ENCODE assay signal across 9 cellular contexts in genomic region chr1:23103001-23103879, GRCh38.
DNase-seq lines count a peak whose midpoint lies in the region; TF ChIP-seq lines count a peak whose summit lies in the region.
"Had no signal": no experiment of that assay in that cellular context is flagged by ENCODE, and none has a peak within 500 bp of the region (broad histone marks: within the 10 kb centered on the region; RNA-seq: fewer than 3 reads in every experiment).

No MANE protein-coding gene starts in this region.

- H4K20me1 ChIP-seq in H9 (ENCODE audit: control insufficient read depth, insufficient read depth, insufficient read length) (no peaks in the 10 kb centered on the region), smooth muscle cell (ENCODE audit: low read depth) (peaks cover 96% of the 10 kb centered on the region)

- H3K79me2 ChIP-seq in H9 (ENCODE audit: insufficient read depth, low read length) (no peaks in the 10 kb centered on the region), smooth muscle cell (ENCODE audit: low read depth) (peaks cover 29% of the 10 kb centered on the region)

- H3K4me1 ChIP-seq in H9 (ENCODE audit: insufficient read depth, low read length): peaks cover 10% of the 10 kb centered on the region; the same call in 1 of the 2 replicates
- peaks cover 11% of the 10 kb centered on the region for H3K4me1 ChIP-seq in endodermal cell (ENCODE audit: control insufficient read depth, insufficient read depth, low read length)
- H3K4me1 ChIP-seq in smooth muscle cell (ENCODE audit: low read depth): peaks cover 43% of the 10 kb centered on the region

- H3K4me3 Mint-ChIP-seq in H9: no peak overlapping the region
- no peak overlapping the region for H3K4me3 Mint-ChIP-seq in endodermal cell

- H2BK15ac ChIP-seq in H9 (ENCODE audit: low read depth, low read length): no peak overlapping the region

- H3K27me3 ChIP-seq in H9 (ENCODE audit: insufficient read depth, low read length) (no peaks in the 10 kb centered on the region), endodermal cell (ENCODE audit: control insufficient read depth, insufficient read depth, low read length, poor library complexity, severe bottlenecking) (no peaks in the 10 kb centered on the region), smooth muscle cell (ENCODE audit: low read depth) (no peaks in the 10 kb centered on the region)

- DNase-seq in H9 (no peak), SW 1271 (lab: John Stamatoyannopoulos, UW) (peak; percentile 17 to 80), endodermal cell (no peak), smooth muscle cell (lab: John Stamatoyannopoulos, UW; ENCODE audit: unreplicated experiment) (no peak), D341Med (ENCODE audit: low spot score) (no peak), cortex of kidney (lab: John Stamatoyannopoulos, UW) (no peak), posterior vena cava (ENCODE audit: low spot score) (no peak), DMS 273 (lab: John Stamatoyannopoulos, UW; ENCODE audit: unreplicated experiment) (no peak)
- DNase-seq: T1000 had no signal

- no peak overlapping the region for H4K91ac ChIP-seq in H9 (ENCODE audit: insufficient read length, low read depth, low read length)

- no peak overlapping the region for H4K5ac ChIP-seq in H9 (ENCODE audit: insufficient read length, low read depth, low read length)

- H3K79me1 ChIP-seq in H9 (ENCODE audit: insufficient read depth, low read depth, low read length, poor library complexity, severe bottlenecking): peaks cover 3% of the 10 kb centered on the region

- no peak overlapping the region for H3K9ac ChIP-seq in H9 (ENCODE audit: extremely low read depth, insufficient read length, low read length)
- no peak overlapping the region for H3K9ac ChIP-seq in endodermal cell (ENCODE audit: extremely low read depth, low read length, poor library complexity, severe bottlenecking)
- H3K9ac ChIP-seq in smooth muscle cell (ENCODE audit: low read depth): no peak overlapping the region

- H3K9me3 ChIP-seq in H9 (ENCODE audit: control insufficient read depth, low read depth, low read length): no peaks in the 10 kb centered on the region
- no peaks in the 10 kb centered on the region for H3K9me3 ChIP-seq in endodermal cell (ENCODE audit: control insufficient read depth, low read length)
- H3K9me3 ChIP-seq in smooth muscle cell (replicated peaks; ENCODE audit: low read depth): no peaks in the 10 kb centered on the region

- H4K8ac ChIP-seq in H9 (replicated peaks; ENCODE audit: insufficient read length, low read depth, low read length): no peak overlapping the region

- H3K9me3 Mint-ChIP-seq in H9: no peaks in the 10 kb centered on the region
- H3K9me3 Mint-ChIP-seq in endodermal cell: no peaks in the 10 kb centered on the region

- H3K4me3 ChIP-seq in endodermal cell (ENCODE audit: low read length): no peak overlapping the region
- H3K4me3 ChIP-seq in smooth muscle cell: no peak overlapping the region

- H3K23me2 ChIP-seq in H9 (ENCODE audit: insufficient read length, low read depth, low read length, poor library complexity, severe bottlenecking): no peaks in the 10 kb centered on the region

- H3K27ac Mint-ChIP-seq in H9 (peak overlapping the region; percentile 20 to 75 (median 39); a peak in 4 of 7 replicates), endodermal cell (peak overlapping the region; percentile 4)

- H3K36me3 ChIP-seq in endodermal cell (ENCODE audit: control insufficient read depth, insufficient read depth, low read length): peaks cover 41% of the 10 kb centered on the region
- peaks cover 4% of the 10 kb centered on the region for H3K36me3 ChIP-seq in smooth muscle cell (ENCODE audit: low read depth)

- intact Hi-C loops in posterior vena cava (cut with DNase I): loop anchor here in 1 of 2 donors (5.0 kb wide), 1 partner anchor 79 kb away; no protein-coding TSS in a partner anchor

- no peak overlapping the region for H2AFZ ChIP-seq in H9 (ENCODE audit: low read length)
- H2AFZ ChIP-seq in smooth muscle cell (ENCODE audit: low read depth): no peak overlapping the region

- H3K27me3 Mint-ChIP-seq in H9 (ENCODE audit: low read depth) (no peaks in the 10 kb centered on the region), endodermal cell (ENCODE audit: insufficient read depth) (no peaks in the 10 kb centered on the region)

- no peak overlapping the region for H3K18ac ChIP-seq in H9 (ENCODE audit: insufficient read length, low read depth, low read length)

- H2AK5ac ChIP-seq in H9 (ENCODE audit: insufficient read length, low read length): no peak overlapping the region

- peaks cover 6 to 22% (median 20%) of the 10 kb centered on the region in 3 experiments; a peak in 5 of 7 replicates for H3K36me3 Mint-ChIP-seq in H9 (ENCODE audit: insufficient read depth in 1 of 3, low read depth in 3 of 3)
- H3K36me3 Mint-ChIP-seq in endodermal cell (ENCODE audit: low read depth): peaks cover 30% of the 10 kb centered on the region

- TF ChIP-seq CTCF in H9 (conservative IDR thresholded peaks at IDR 0.05) (no peak), endodermal cell (conservative IDR thresholded peaks at IDR 0.05) (no peak), smooth muscle cell (IDR thresholded peaks at IDR 0.05; ENCODE audit: borderline replicate concordance, insufficient read depth, poor library complexity, severe bottlenecking) (no peak)

- H3K4me2 ChIP-seq in H9 (ENCODE audit: insufficient read depth, insufficient read length, low read length): no peak overlapping the region
- H3K4me2 ChIP-seq in smooth muscle cell: peak overlapping the region; percentile 49

- peaks cover 33% of the 10 kb centered on the region for H3F3A ChIP-seq in smooth muscle cell (ENCODE audit: low read depth)

- H3K56ac ChIP-seq in H9 (ENCODE audit: insufficient read length, low read depth, low read length): no peak overlapping the region

- no peak overlapping the region for H2BK12ac ChIP-seq in H9 (ENCODE audit: insufficient read length, low read depth, low read length)

- H3K14ac ChIP-seq in H9 (ENCODE audit: insufficient read depth, low read length): no peak overlapping the region

- no peak overlapping the region for H3K23ac ChIP-seq in H9 (ENCODE audit: insufficient read length, low read depth, low read length)

- H3K27ac ChIP-seq in H9 (ENCODE audit: insufficient read length, low read depth, low read length) (no peak overlapping the region), endodermal cell (ENCODE audit: low read depth, low read length) (no peak overlapping the region), smooth muscle cell (ENCODE audit: low read depth) (peak overlapping the region; percentile 87)

- WGBS in H9 (ENCODE audit: extremely low coverage, insufficient read length, low lambda C conversion rate): no CpG with 5 or more reads among the region's 10 CpGs
- 91 to 93% methylated on average over 9 to 10 of the region's 10 CpGs for WGBS in endodermal cell (ENCODE audit: insufficient coverage in 1 of 2, insufficient read length in 1 of 2), 2 experiments
- WGBS in smooth muscle cell (ENCODE audit: low lambda C conversion rate): 34% methylated on average over 10 of the region's 10 CpGs

- no peak overlapping the region for H3K4ac ChIP-seq in H9 (ENCODE audit: low read depth, low read length)

- H3K4me1 Mint-ChIP-seq in H9 (peaks cover 18 to 31% of the 10 kb centered on the region in 2 experiments), endodermal cell (peaks cover 18% of the 10 kb centered on the region)

- H3T11ph ChIP-seq in H9 (ENCODE audit: low read length): no peak overlapping the region

- H2BK20ac ChIP-seq in H9 (ENCODE audit: low read depth, low read length, poor library complexity, severe bottlenecking): no peak overlapping the region

- H2BK5ac ChIP-seq in H9 (ENCODE audit: insufficient read length, low read length): no peak overlapping the region

- no peak overlapping the region for H2BK120ac ChIP-seq in H9 (ENCODE audit: low read depth, low read length, poor library complexity, severe bottlenecking)

Comparison
In these comparisons a context has a peak if more than half of its experiments do, and no peak if none do; other contexts are left out.
1. DNase-seq: peak in SW 1271 (2 of 2); none in H9 (single experiment), endodermal cell (single experiment), smooth muscle cell (single experiment), D341Med (single experiment), cortex of kidney (single experiment), posterior vena cava (single experiment) and DMS 273 (single experiment).